ENCODE assay signal across 8 cellular contexts in the genomic region with DNA sequence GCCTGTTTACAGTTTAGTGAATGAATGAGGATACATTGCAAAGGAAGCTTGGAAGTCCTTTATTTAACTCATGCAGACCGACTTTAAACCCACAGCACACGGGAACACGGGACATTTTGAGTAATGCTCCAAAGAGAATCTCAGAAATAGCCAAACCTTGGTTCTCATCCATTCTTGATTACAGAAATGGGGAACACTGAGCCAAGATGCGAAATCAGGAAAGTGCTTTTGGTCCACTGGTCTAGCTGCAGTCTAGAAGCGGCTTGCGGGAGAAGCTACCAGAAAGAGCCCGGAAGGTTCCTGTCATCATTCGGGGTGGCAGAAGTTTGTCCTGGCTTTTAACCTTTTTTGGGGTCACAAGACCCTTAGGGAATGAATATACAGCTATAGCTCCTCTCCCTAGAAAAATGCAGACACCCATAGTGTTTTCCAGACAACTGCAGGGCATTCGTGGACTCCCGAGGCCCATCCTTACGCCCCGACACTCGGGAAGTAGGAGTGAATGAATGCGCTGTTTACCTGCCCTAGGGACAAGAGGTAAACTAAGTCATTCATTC. TPM values are rescaled to one million over a fixed set of nuclear protein-coding genes. Genes with fewer than 3 reads are reported as not detected.
DNase-seq lines count a peak whose midpoint lies in the region; ATAC-seq, FAIRE-seq and TF ChIP-seq lines count a peak whose summit lies in the region.

No MANE protein-coding gene starts in this region.

- H3K36me3 ChIP-seq in heart left ventricle (no peaks in the 10 kb centered on the region), K562 (ENCODE audit: control insufficient read depth, insufficient read depth, low read length) (peaks cover 23% of the 10 kb centered on the region; the same call in 2 of the 3 replicates), upper lobe of right lung (no peaks in the 10 kb centered on the region)

- peak overlapping the region; percentile 83 to 97 for H3K9ac ChIP-seq in K562 (ENCODE audit: insufficient read depth in 1 of 2, low read depth in 2 of 2, low read length in 2 of 2)

- intact Hi-C loops in heart left ventricle (cut with DNase I), result no loop called here
- intact Hi-C loops in left cardiac atrium (cut with DNase I), result no loop called here
- intact Hi-C loops in K562 (cut with micrococcal nuclease), result no loop called here
- intact Hi-C loops in upper lobe of right lung (cut with DNase I), result no loop called here

- peak overlapping the region; percentile 96 for H3K4me2 ChIP-seq in K562 (ENCODE audit: insufficient read depth, low read length)

- TF ChIP-seq CTCF in heart left ventricle (IDR thresholded peaks at IDR 0.05) (no peak), K562 (IDR thresholded peaks at IDR 0.05 in 2 of 3, conservative IDR thresholded peaks at IDR 0.05 in 1 of 3; ENCODE audit: insufficient read depth in 2 of 3, low read depth in 1 of 3, low read length in 3 of 3) (no peak), upper lobe of right lung (IDR thresholded peaks at IDR 0.05) (no peak)

- peaks cover 44% of the 10 kb centered on the region for H3K79me2 ChIP-seq in K562 (ENCODE audit: control insufficient read depth, insufficient read depth, low read length)

- H2AFZ ChIP-seq in K562 (ENCODE audit: low read depth, low read length), result peak overlapping the region; percentile 99

- H3K27ac ChIP-seq in heart left ventricle, result peak overlapping the region; percentile 59 to 92 (median 88)
- H3K27ac ChIP-seq in K562 (ENCODE audit: extremely low read depth, low read depth, low read length), result peak overlapping the region; percentile 82
- peak overlapping the region; percentile 86 for H3K27ac ChIP-seq in upper lobe of right lung

- H3K4me1 ChIP-seq in heart left ventricle (peaks cover 0 to 41% (median 17%) of the 10 kb centered on the region in 12 donors), K562 (replicated peaks in 1 of 2; ENCODE audit: control insufficient read depth in 2 of 2, insufficient read depth in 2 of 2, low read length in 2 of 2) (peaks cover 21 to 30% of the 10 kb centered on the region in 2 experiments), upper lobe of right lung (peaks cover 26% of the 10 kb centered on the region)

- TF ChIP-seq POLR2A in heart left ventricle (IDR thresholded peaks at IDR 0.05), result no peak
- TF ChIP-seq POLR2A in K562 (conservative IDR thresholded peaks at IDR 0.05), result 0 out of 2 replicates have a peak, but pooled peaks have one; percentile 81

- BruUV-seq in K562 (replicated peaks; lab: Mats Ljungman, UMichigan), result TSS peak; percentile 97

- no peak for TF ChIP-seq RAD21 in K562 (CRISPR knock-in tag; conservative IDR thresholded peaks at IDR 0.05 in 1 of 2, IDR thresholded peaks at IDR 0.05 in 1 of 2)

- WGBS in heart left ventricle, 4 donors, result 39 to 53% (median 44%) methylated on average over 14 of the region's 14 CpGs
- WGBS in K562 (ENCODE audit: insufficient coverage, low coverage, missing lambda C conversion rate), result 52% methylated on average over 14 of the region's 14 CpGs

- peaks cover 17% of the 10 kb centered on the region for H4K20me1 ChIP-seq in K562 (replicated peaks; ENCODE audit: control insufficient read depth, insufficient read depth, low read length)

- no peaks in the 10 kb centered on the region for H3K9me1 ChIP-seq in K562 (ENCODE audit: control insufficient read depth, insufficient read depth, low read length)

- no peak for DNase-seq in heart left ventricle
- DNase-seq in left cardiac atrium, result no peak
- no peak for DNase-seq in K562 (ENCODE audit: extremely low read depth in 1 of 4, low spot score in 3 of 4)
- peak; percentile 11 for DNase-seq in medulla oblongata (ENCODE audit: extremely low spot score)
- DNase-seq in upper lobe of right lung, result no peak
- DNase-seq in stimulated activated CD4-positive, alpha-beta T cell treated with anti-CD3 and anti-CD28 coated beads, Interleukin-4, amount 100 ng/mL, for 24 hours, result no peak
- DNase-seq in NCI-H2081 treated with DMSO at 0.1 percent for 48 hours (lab: John Stamatoyannopoulos, UW), result no peak
- DNase-seq in NCI-H1694 treated with DMSO at 0.1 percent for 48 hours (lab: John Stamatoyannopoulos, UW), result no peak

- H3K4me3 ChIP-seq in heart left ventricle (peak overlapping the region; percentile 83 to 99 (median 95)), K562 (peak overlapping the region; percentile 91), upper lobe of right lung (peak overlapping the region; percentile 78)

- no peaks in the 10 kb centered on the region for H3K27me3 ChIP-seq in heart left ventricle
- no peaks in the 10 kb centered on the region for H3K27me3 ChIP-seq in K562 (ENCODE audit: control insufficient read depth in 2 of 2, insufficient read depth in 2 of 2, low read length in 2 of 2)
- no peaks in the 10 kb centered on the region for H3K27me3 ChIP-seq in upper lobe of right lung

- ATAC-seq in heart left ventricle, result no peak
- ATAC-seq in left cardiac atrium, result no peak
- ATAC-seq in K562, result no peak
- no peak for ATAC-seq in upper lobe of right lung

- in situ Hi-C loops in K562 (cut with MboI), result no loop called here

- FAIRE-seq in K562 (lab: Jason Lieb, UNC), result peak; percentile 62

- no peak for TF ChIP-seq EP300 in K562 (IDR thresholded peaks at IDR 0.05; ENCODE audit: low read length)

- CTCF ChIA-PET in K562 (lab: Yijun Ruan, JAX; ENCODE audit: low intra/inter-chr PET ratio), result no interaction called here

- no peaks in the 10 kb centered on the region for H3K9me3 ChIP-seq in heart left ventricle
- no peaks in the 10 kb centered on the region for H3K9me3 ChIP-seq in K562 (replicated peaks; ENCODE audit: control insufficient read depth, insufficient read depth, low read depth, low read length)
- no peaks in the 10 kb centered on the region for H3K9me3 ChIP-seq in upper lobe of right lung

- POLR2A ChIA-PET in K562 (lab: Yijun Ruan, JAX), result interaction anchor here (0.6 to 2.0 kb wide), 6 partner anchors 9 to 345 kb away, joined by 3 to 7 read pairs (median 4); no protein-coding TSS in a partner anchor

TF ChIP-seq in K562, 482 proteins besides CTCF, POLR2A, EP300 and RAD21 (continues in another document):
- TF ChIP-seq ZNF830 (CRISPR knock-in tag; IDR thresholded peaks at IDR 0.05) (0 out of 2 replicates have a peak, but pooled peaks have one; percentile 72), ZNF217 (CRISPR knock-in tag; IDR thresholded peaks at IDR 0.05) (0 out of 2 replicates have a peak, but pooled peaks have one; percentile 42), ZFX (CRISPR knock-in tag; IDR thresholded peaks at IDR 0.05) (no peak), ZNF75A (CRISPR knock-in tag; IDR thresholded peaks at IDR 0.05) (no peak), ZNF696 (CRISPR knock-in tag; conservative IDR thresholded peaks at IDR 0.05) (no peak), PML (IDR thresholded peaks at IDR 0.05; ENCODE audit: low read length) (no peak; the same call in 1 of the 2 replicates), ZNF584 (CRISPR knock-in tag; IDR thresholded peaks at IDR 0.05; ENCODE audit: low read depth) (0 out of 2 replicates have a peak, but pooled peaks have one; percentile 63), TOE1 (IDR thresholded peaks at IDR 0.05; ENCODE audit: borderline replicate concordance) (no peak), TOE1 (CRISPR knock-in tag; IDR thresholded peaks at IDR 0.05; ENCODE audit: borderline replicate concordance, low read depth) (no peak), NFRKB (IDR thresholded peaks at IDR 0.05; ENCODE audit: low read depth) (0 out of 2 replicates have a peak, but pooled peaks have one; percentile 54)
- TF ChIP-seq, protein P1, sequence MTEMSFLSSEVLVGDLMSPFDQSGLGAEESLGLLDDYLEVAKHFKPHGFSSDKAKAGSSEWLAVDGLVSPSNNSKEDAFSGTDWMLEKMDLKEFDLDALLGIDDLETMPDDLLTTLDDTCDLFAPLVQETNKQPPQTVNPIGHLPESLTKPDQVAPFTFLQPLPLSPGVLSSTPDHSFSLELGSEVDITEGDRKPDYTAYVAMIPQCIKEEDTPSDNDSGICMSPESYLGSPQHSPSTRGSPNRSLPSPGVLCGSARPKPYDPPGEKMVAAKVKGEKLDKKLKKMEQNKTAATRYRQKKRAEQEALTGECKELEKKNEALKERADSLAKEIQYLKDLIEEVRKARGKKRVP (CRISPR knock-in tag; IDR thresholded peaks at IDR 0.05), result 0 out of 2 replicates have a peak, but pooled peaks have one; percentile 12

RNA-seq across cellular contexts. Expression of a gene that starts 0.5 kb away (rescaled TPM):
- total RNA-seq in heart left ventricle (10 to 100 TPM in 5 of 9 donors, 1 to 10 TPM in 4; 7.1 to 14.3 (median 10.1) TPM), left cardiac atrium (10 to 100 TPM; 12.5 to 13.8 TPM), K562 (2014; rRNA removed) (10.9 and 14.8 TPM in 2 replicates), K562 (2014; rRNA removed; fragmentation: Illumina TruSeq; extraction: Trizol) (26.0 and 27.2 TPM in 2 replicates), K562 (2015; rRNA removed; fragmentation: Illumina TruSeq; extraction: Trizol) (23.0 and 24.3 TPM in 2 replicates), K562 (2021) (17.3 and 19.2 TPM in 2 replicates), upper lobe of right lung (31.5 TPM)
- polyA plus RNA-seq in heart left ventricle (10 to 100 TPM in 1 of 2 donors, 1 to 10 TPM in 1; 4.3 to 11.4 TPM), K562 (2011; rRNA removed) (23.6 and 26.0 TPM in 2 replicates), K562 (2014; fragmentation: Illumina TruSeq; extraction: Trizol) (19.0 and 22.6 TPM in 2 replicates), K562 (2014; fragmentation: Nextera tagmentation; extraction: Ambion mirVana) (1 to 10 TPM; 5.6 to 7.6 TPM), K562 (2014; rRNA removed) (19.9 and 22.0 TPM in 2 replicates)
- total RNA-seq in K562 (2011; cell fraction: chromatin; rRNA removed; ENCODE audit: low replicate concordance), result 36.6 and 77.1 TPM in 2 replicates
- 21.0 and 25.4 TPM in 2 replicates for total RNA-seq in K562 (2011; cell fraction: nucleolus; rRNA removed)
- total RNA-seq in K562 (2011; cell fraction: nucleoplasm; rRNA removed), result 41.9 and 56.9 TPM in 2 replicates
- polyA plus RNA-seq in K562 (2011; cell fraction: cytosol; rRNA removed), result 8.5 and 15.4 TPM in 2 replicates
- polyA plus RNA-seq in K562 (2011; cell fraction: nucleus; rRNA removed), result 19.9 and 23.7 TPM in 2 replicates
- 14.1 and 17.3 TPM in 2 replicates for polyA plus RNA-seq in K562 (2012)
- 30.4 and 31.4 TPM in 2 replicates for polyA minus RNA-seq in K562 (2011; rRNA and poly(A)+ RNA removed)
- polyA minus RNA-seq in K562 (2011; cell fraction: cytosol; rRNA and poly(A)+ RNA removed), result 15.7 TPM in 2 replicates
- polyA minus RNA-seq in K562 (2011; cell fraction: nucleus; rRNA and poly(A)+ RNA removed), result 9.8 and 14.0 TPM in 2 replicates
